1 cellular context compared by ENCODE assay signal in the genomic region with DNA sequence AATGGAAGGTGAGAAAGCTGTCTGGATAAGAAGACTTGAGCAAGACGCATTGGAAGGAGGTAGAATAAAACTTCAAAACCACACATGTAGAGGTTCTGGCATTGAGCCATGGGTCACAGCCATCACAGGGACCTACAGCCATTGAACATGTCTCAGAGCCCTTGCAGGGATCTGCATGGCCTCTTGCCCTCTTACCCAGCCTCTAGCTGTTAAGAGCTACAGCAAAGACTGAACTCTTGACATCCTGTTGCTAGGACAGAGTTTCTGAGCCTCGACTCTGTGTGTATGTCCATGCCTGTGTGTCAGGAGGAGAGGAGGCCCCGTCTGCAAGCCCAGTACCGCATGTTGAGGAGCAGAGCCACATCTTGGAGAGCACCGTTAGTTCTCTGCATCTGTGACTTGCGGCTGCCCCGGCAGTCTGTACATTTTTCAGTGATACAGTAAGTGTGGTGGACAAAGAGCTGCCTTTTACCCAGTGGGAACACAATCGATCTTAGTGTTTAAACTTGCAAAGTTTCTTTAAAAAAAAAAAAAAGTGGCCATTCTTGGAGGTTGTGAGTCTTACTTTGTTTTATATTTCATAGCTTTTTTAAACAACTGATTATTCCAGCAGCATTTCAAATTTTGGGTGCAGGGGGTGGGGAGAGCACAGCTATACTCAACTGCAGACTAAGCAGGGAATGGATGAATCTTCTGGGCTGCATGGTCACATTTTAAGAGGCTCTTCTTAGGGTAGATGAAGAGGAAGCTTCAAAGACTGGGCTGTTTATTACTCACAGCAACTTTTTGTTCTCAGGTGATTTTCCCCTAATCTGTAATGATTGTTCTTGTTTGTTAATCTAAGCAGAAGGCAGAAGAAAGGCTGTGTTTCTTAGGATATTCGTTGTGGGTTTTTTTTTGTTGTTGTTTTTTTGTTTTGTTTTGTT.
TF ChIP-seq lines count a peak whose summit lies in the region.

No MANE protein-coding gene starts in this region.

TF ChIP-seq in HepG2, 621 proteins besides CTCF, POLR2A, EP300 and RAD21 (continued from another document):
- TF ChIP-seq ZBTB46 (CRISPR knock-in tag; IDR thresholded peaks at IDR 0.05; ENCODE audit: borderline replicate concordance) = no peak
- TF ChIP-seq EED (CRISPR knock-in tag; IDR thresholded peaks at IDR 0.05) = no peak
- TF ChIP-seq RFX1 (IDR thresholded peaks at IDR 0.05) = no peak
